ENCODE assay signal across 29 cellular contexts in genomic region chr6:82097676-82098075, GRCh38.
"Had no signal": no experiment of that assay in that cellular context is flagged by ENCODE, and none has a peak within 500 bp of the region (broad histone marks: within the 10 kb centered on the region; RNA-seq: fewer than 3 reads in every experiment).

No MANE protein-coding gene starts in this region.

- H3K9me3 Mint-ChIP-seq: activated CD4-positive, alpha-beta T cell treated with anti-CD3 and anti-CD28 coated beads, Interleukin-2, amount 10 ng/mL, durations not matched to agents 7 days and 5 days; activated CD8-positive, alpha-beta T cell treated with anti-CD3 and anti-CD28 coated beads for 36 hours; activated T-helper 1 cell treated with anti-CD3 and anti-CD28 coated beads, Interleukin-12 subunit alpha, Interleukin-12 subunit beta, Interleukin-2, Interleukin-4 antibody, amounts not matched to agents 30 ng/mL and 10 ng/mL and 1 ng/mL, durations not matched to agents 14 hours and 24 hours and 36 hours; T-helper 2 cell treated with Interferon-gamma antibody and Interleukin-4, amounts not matched to agents 5 μg/mL and 100 μg/mL, for 36 hours had no signal

- H3K36me3 Mint-ChIP-seq: activated CD8-positive, alpha-beta memory T cell treated with anti-CD3 and anti-CD28 coated beads, Interleukin-2, amount 10 ng/mL, durations not matched to agents 7 days and 5 days had no signal

- H3K27me3 ChIP-seq: body of pancreas, esophagus muscularis mucosa, gastrocnemius medialis, neutrophil, pancreas, right atrium auricular region, upper lobe of left lung had no signal

- H3K27ac ChIP-seq: body of pancreas, esophagus muscularis mucosa, gastrocnemius medialis, left ventricle myocardium inferior, neutrophil, pancreas, psoas muscle, right atrium auricular region, upper lobe of left lung, VCaP had no signal

- H3K27ac Mint-ChIP-seq: activated CD4-positive, alpha-beta T cell treated with anti-CD3 and anti-CD28 coated beads, Interleukin-2, amount 10 ng/mL, durations not matched to agents 7 days and 5 days; activated CD8-positive, alpha-beta memory T cell treated with anti-CD3 and anti-CD28 coated beads, Interleukin-2, amount 10 ng/mL, durations not matched to agents 7 days and 5 days; activated CD8-positive, alpha-beta T cell treated with anti-CD3 and anti-CD28 coated beads for 36 hours; activated naive CD8-positive, alpha-beta T cell treated with anti-CD3 and anti-CD28 coated beads, Interleukin-2, amount 50 U/mL, for 24 hours; activated T-helper 1 cell treated with anti-CD3 and anti-CD28 coated beads, Interleukin-12 subunit alpha, Interleukin-12 subunit beta, Interleukin-2, Interleukin-4 antibody, amounts not matched to agents 30 ng/mL and 10 ng/mL and 1 ng/mL, durations not matched to agents 14 hours and 24 hours and 36 hours; dendritic cell treated with granulocyte-macrophage colony-stimulating factor and Interleukin-4, amounts not matched to agents 40 ng/mL and 50 ng/mL, for 4 days; nephron; T-helper 2 cell treated with Interferon-gamma antibody and Interleukin-4, amounts not matched to agents 5 μg/mL and 100 μg/mL, for 36 hours had no signal

- H3K4me1 ChIP-seq: body of pancreas, esophagus muscularis mucosa, gastrocnemius medialis, left ventricle myocardium inferior, pancreas, psoas muscle, right atrium auricular region, upper lobe of left lung had no signal

- H3K9me3 ChIP-seq: body of pancreas, esophagus muscularis mucosa, gastrocnemius medialis, neutrophil, pancreas, psoas muscle, right atrium auricular region, upper lobe of left lung had no signal

- DNase-seq: activated CD4-positive, alpha-beta T cell treated with anti-CD3 and anti-CD28 coated beads, Interleukin-2, amount 10 ng/mL, durations not matched to agents 7 days and 5 days; activated CD8-positive, alpha-beta memory T cell treated with anti-CD3 and anti-CD28 coated beads, Interleukin-2, amount 10 ng/mL, durations not matched to agents 7 days and 5 days; activated CD8-positive, alpha-beta T cell treated with anti-CD3 and anti-CD28 coated beads for 36 hours; activated gamma-delta T cell; activated naive CD4-positive, alpha-beta T cell treated with anti-CD3 and anti-CD28 coated beads, Interleukin-2, amount 50 U/mL, for 16 hours; activated naive CD8-positive, alpha-beta T cell treated with anti-CD3 and anti-CD28 coated beads, Interleukin-2, amount 50 U/mL, for 24 hours; activated T-cell treated with anti-CD3 and anti-CD28 coated beads for 4 hours; anterior cingulate cortex; body of pancreas; caudate nucleus; effector CD8-positive, alpha-beta T cell; gastrocnemius medialis; hippocampal formation; left ventricle myocardium inferior; midbrain; pancreas; psoas muscle; stimulated activated CD4-positive, alpha-beta T cell treated with anti-CD3 and anti-CD28 coated beads, Interleukin-4, amount 100 ng/mL, for 24 hours; stimulated activated naive CD8-positive, alpha-beta T cell treated with anti-CD3 and anti-CD28 coated beads, Interleukin-15, Interleukin-2, amounts not matched to agents 100 U/mL and 50 U/mL, for 24 hours; upper lobe of left lung had no signal

- H3K4me3 ChIP-seq: body of pancreas, esophagus muscularis mucosa, gastrocnemius medialis, left ventricle myocardium inferior, pancreas, psoas muscle, right atrium auricular region, upper lobe of left lung had no signal

- H3K4me3 Mint-ChIP-seq: activated CD4-positive, alpha-beta T cell treated with anti-CD3 and anti-CD28 coated beads, Interleukin-2, amount 10 ng/mL, durations not matched to agents 7 days and 5 days; activated CD8-positive, alpha-beta memory T cell treated with anti-CD3 and anti-CD28 coated beads, Interleukin-2, amount 10 ng/mL, durations not matched to agents 7 days and 5 days; activated CD8-positive, alpha-beta T cell treated with anti-CD3 and anti-CD28 coated beads for 36 hours; activated naive CD8-positive, alpha-beta T cell treated with anti-CD3 and anti-CD28 coated beads, Interleukin-2, amount 50 U/mL, for 24 hours; activated T-helper 1 cell treated with anti-CD3 and anti-CD28 coated beads, Interleukin-12 subunit alpha, Interleukin-12 subunit beta, Interleukin-2, Interleukin-4 antibody, amounts not matched to agents 30 ng/mL and 10 ng/mL and 1 ng/mL, durations not matched to agents 14 hours and 24 hours and 36 hours; dendritic cell treated with granulocyte-macrophage colony-stimulating factor and Interleukin-4, amounts not matched to agents 40 ng/mL and 50 ng/mL, for 4 days; nephron; T-helper 2 cell treated with Interferon-gamma antibody and Interleukin-4, amounts not matched to agents 5 μg/mL and 100 μg/mL, for 36 hours had no signal

- H3K27me3 Mint-ChIP-seq: activated CD8-positive, alpha-beta memory T cell treated with anti-CD3 and anti-CD28 coated beads, Interleukin-2, amount 10 ng/mL, durations not matched to agents 7 days and 5 days; activated naive CD8-positive, alpha-beta T cell treated with anti-CD3 and anti-CD28 coated beads, Interleukin-2, amount 50 U/mL, for 24 hours had no signal

- ATAC-seq: activated CD4-positive, CD25-positive, alpha-beta regulatory T cell treated with anti-CD3 and anti-CD28 coated beads, Interleukin-2, amount 50 U/mL, for 24 hours; activated CD8-positive, alpha-beta memory T cell treated with anti-CD3 and anti-CD28 coated beads, Interleukin-2, amount 10 ng/mL, durations not matched to agents 7 days and 5 days; activated CD8-positive, alpha-beta T cell treated with anti-CD3 and anti-CD28 coated beads for 36 hours; activated naive CD8-positive, alpha-beta T cell treated with anti-CD3 and anti-CD28 coated beads, Interleukin-2, amount 50 U/mL, for 24 hours; body of pancreas; gastrocnemius medialis; pancreas; psoas muscle; stimulated activated naive CD8-positive, alpha-beta T cell treated with anti-CD3 and anti-CD28 coated beads, Interleukin-15, Interleukin-2, amounts not matched to agents 100 U/mL and 50 U/mL, for 24 hours had no signal

- H3K36me3 ChIP-seq: esophagus muscularis mucosa, gastrocnemius medialis, left ventricle myocardium inferior, neutrophil, pancreas, right atrium auricular region, upper lobe of left lung had no signal

- H3K4me1 Mint-ChIP-seq: activated CD4-positive, alpha-beta T cell treated with anti-CD3 and anti-CD28 coated beads, Interleukin-2, amount 10 ng/mL, durations not matched to agents 7 days and 5 days; activated CD8-positive, alpha-beta memory T cell treated with anti-CD3 and anti-CD28 coated beads, Interleukin-2, amount 10 ng/mL, durations not matched to agents 7 days and 5 days; activated naive CD8-positive, alpha-beta T cell treated with anti-CD3 and anti-CD28 coated beads, Interleukin-2, amount 50 U/mL, for 24 hours; nephron had no signal
